12 cellular contexts compared by ENCODE assay signal in genomic region chr12:89038831-89039509, GRCh38.
DNase-seq lines count a peak whose midpoint lies in the region; ATAC-seq and TF ChIP-seq lines count a peak whose summit lies in the region.
"Had no signal": no experiment of that assay in that cellular context is flagged by ENCODE, and none has a peak within 500 bp of the region (broad histone marks: within the 10 kb centered on the region; RNA-seq: fewer than 3 reads in every experiment).

No MANE protein-coding gene starts in this region.

- WGBS in spleen, 5 donors, result 78 to 93% (median 83%) methylated on average over 4 of the region's 4 CpGs

- H3K27me3 ChIP-seq in left ventricle myocardium inferior (ENCODE audit: low read depth) (peaks cover 4% of the 10 kb centered on the region), spleen (replicated peaks in 1 of 7) (no peaks in the 10 kb centered on the region)
- H3K27me3 ChIP-seq: esophagus squamous epithelium had no signal

- no peaks in the 10 kb centered on the region for H3K4me1 ChIP-seq in left ventricle myocardium inferior
- peaks cover 8 to 28% (median 12%) of the 10 kb centered on the region in 6 donors for H3K4me1 ChIP-seq in spleen
- H3K4me1 ChIP-seq: esophagus squamous epithelium had no signal

- POLR2A ChIA-PET in activated CD4-positive, alpha-beta T cell treated with anti-CD3 and anti-CD28 coated beads, Interleukin-2, amount 10 ng/mL, durations not matched to agents 7 days and 5 days (lab: Charles Lee), result interaction anchor here (0.7 kb wide), 1 partner anchor 295 kb away, joined by 15 read pairs; no protein-coding TSS in a partner anchor

- no peaks in the 10 kb centered on the region for H3K9me3 ChIP-seq in left ventricle myocardium inferior (replicated peaks)
- H3K9me3 ChIP-seq in spleen, result no peaks in the 10 kb centered on the region
- H3K9me3 ChIP-seq: esophagus squamous epithelium had no signal

- no peak for DNase-seq in activated CD4-positive, alpha-beta T cell treated with anti-CD3 and anti-CD28 coated beads, Interleukin-2, amount 10 ng/mL, durations not matched to agents 7 days and 5 days
- DNase-seq in activated CD4-positive, alpha-beta T cell treated with anti-CD3 and anti-CD28 coated beads for 4 hours, result no peak
- no peak for DNase-seq in activated T-cell treated with anti-CD3 and anti-CD28 coated beads, Interleukin-2, amount 50 U/mL, for 4 hours
- peak; percentile 60 for DNase-seq in stimulated activated CD8-positive, alpha-beta memory T cell treated with anti-CD3 and anti-CD28 coated beads, Interleukin-4, amount 100 ng/mL, for 48 hours
- no peak for DNase-seq in left ventricle myocardium inferior
- no peak for DNase-seq in spleen
- no peak for DNase-seq in globus pallidus (ENCODE audit: low spot score)
- DNase-seq: central memory CD4-positive, alpha-beta T cell; esophagus squamous epithelium; NCI-H226; SHP77 treated with DMSO at 0.1 percent for 48 hours had no signal

- H3K27ac ChIP-seq in left ventricle myocardium inferior (replicated peaks) (no peak overlapping the region), spleen (no peak overlapping the region)
- H3K27ac ChIP-seq: esophagus squamous epithelium had no signal

- peaks cover 34% of the 10 kb centered on the region for H3K9me3 Mint-ChIP-seq in activated CD4-positive, alpha-beta T cell treated with anti-CD3 and anti-CD28 coated beads, Interleukin-2, amount 10 ng/mL, durations not matched to agents 7 days and 5 days
- H3K9me3 Mint-ChIP-seq in activated T-cell treated with anti-CD3 and anti-CD28 coated beads, Interleukin-2, amount 50 U/mL, for 4 hours, result peaks cover 8% of the 10 kb centered on the region

- ATAC-seq in HG02870 (IDR thresholded peaks at IDR 0.05; ENCODE audit: unreplicated experiment), result peak; percentile 46
- peak; percentile 58 to 67 for ATAC-seq in activated T-cell treated with anti-CD3 and anti-CD28 coated beads, Interleukin-2, amount 50 U/mL, for 4 hours

- CTCF ChIA-PET in activated CD4-positive, alpha-beta T cell treated with anti-CD3 and anti-CD28 coated beads, Interleukin-2, amount 10 ng/mL, durations not matched to agents 7 days and 5 days (lab: Charles Lee), result interaction anchor here (0.6 to 2.0 kb wide), 14 partner anchors 11 to 778 kb away, joined by 3 to 7 read pairs (median 3); partner anchors contain the start of genes DUSP6 and GALNT4

- peak overlapping the region; percentile 81 for H3K27ac Mint-ChIP-seq in activated CD4-positive, alpha-beta T cell treated with anti-CD3 and anti-CD28 coated beads, Interleukin-2, amount 10 ng/mL, durations not matched to agents 7 days and 5 days

- H3K36me3 ChIP-seq in left ventricle myocardium inferior (no peaks in the 10 kb centered on the region), spleen (no peaks in the 10 kb centered on the region)
- H3K36me3 ChIP-seq: esophagus squamous epithelium had no signal

- H3K4me3 ChIP-seq in left ventricle myocardium inferior (no peak overlapping the region), spleen (no peak overlapping the region)
- H3K4me3 ChIP-seq: esophagus squamous epithelium had no signal

- TF ChIP-seq POLR2A in spleen (IDR thresholded peaks at IDR 0.05), result no peak

- H3K36me3 Mint-ChIP-seq in activated CD4-positive, alpha-beta T cell treated with anti-CD3 and anti-CD28 coated beads, Interleukin-2, amount 10 ng/mL, durations not matched to agents 7 days and 5 days (ENCODE audit: low read depth), result peaks cover 64% of the 10 kb centered on the region
- H3K36me3 Mint-ChIP-seq in activated T-cell treated with anti-CD3 and anti-CD28 coated beads, Interleukin-2, amount 50 U/mL, for 4 hours (ENCODE audit: insufficient read depth), result peaks cover 3% of the 10 kb centered on the region

- H3K27me3 Mint-ChIP-seq in activated CD4-positive, alpha-beta T cell treated with anti-CD3 and anti-CD28 coated beads, Interleukin-2, amount 10 ng/mL, durations not matched to agents 7 days and 5 days, result no peaks in the 10 kb centered on the region
- peaks cover 2% of the 10 kb centered on the region for H3K27me3 Mint-ChIP-seq in activated T-cell treated with anti-CD3 and anti-CD28 coated beads, Interleukin-2, amount 50 U/mL, for 4 hours (ENCODE audit: low read depth)

- intact Hi-C loops in left ventricle myocardium inferior (cut with micrococcal nuclease) (no loop called here), spleen (cut with DNase I; ENCODE audit: low total_unique reads) (no loop called here)

- H3K4me3 Mint-ChIP-seq in activated CD4-positive, alpha-beta T cell treated with anti-CD3 and anti-CD28 coated beads, Interleukin-2, amount 10 ng/mL, durations not matched to agents 7 days and 5 days, result no peak overlapping the region
- peak overlapping the region; percentile 22 for H3K4me3 Mint-ChIP-seq in activated T-cell treated with anti-CD3 and anti-CD28 coated beads, Interleukin-2, amount 50 U/mL, for 4 hours

- H3K4me1 Mint-ChIP-seq in activated CD4-positive, alpha-beta T cell treated with anti-CD3 and anti-CD28 coated beads, Interleukin-2, amount 10 ng/mL, durations not matched to agents 7 days and 5 days, result peaks cover 66% of the 10 kb centered on the region
- H3K4me1 Mint-ChIP-seq in activated T-cell treated with anti-CD3 and anti-CD28 coated beads, Interleukin-2, amount 50 U/mL, for 4 hours (ENCODE audit: low read depth), result peaks cover 58% of the 10 kb centered on the region

- TF ChIP-seq CTCF in left ventricle myocardium inferior (IDR thresholded peaks at IDR 0.05; ENCODE audit: borderline replicate concordance), result no peak
- no peak for TF ChIP-seq CTCF in spleen (IDR thresholded peaks at IDR 0.05 in 8 of 11, conservative IDR thresholded peaks at IDR 0.05 in 3 of 11)
